Comparison of ENCODE assay signal across 20 cellular contexts in the genomic region with DNA sequence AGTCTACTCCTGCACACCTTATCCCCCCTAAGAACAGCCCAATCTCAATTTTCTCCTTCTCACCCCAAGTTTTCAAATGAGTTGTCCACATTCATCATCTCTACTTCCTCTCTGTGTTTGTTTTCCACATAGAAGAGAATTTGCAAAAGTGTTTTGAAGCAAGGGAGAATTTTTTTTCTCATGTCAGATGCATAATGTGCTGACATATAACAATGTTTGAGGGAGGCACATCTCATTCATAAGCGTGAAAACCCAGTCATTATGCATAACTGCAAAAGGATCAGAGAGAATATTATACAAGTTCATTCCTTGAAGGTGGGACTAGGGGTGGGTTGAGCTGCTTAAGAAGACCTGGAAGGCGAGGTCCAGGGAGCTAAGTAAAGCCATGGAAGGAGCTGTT.
DNase-seq lines count a peak whose midpoint lies in the region; ATAC-seq, FAIRE-seq and TF ChIP-seq lines count a peak whose summit lies in the region.
"Had no signal": no experiment of that assay in that cellular context is flagged by ENCODE, and none has a peak within 500 bp of the region (broad histone marks: within the 10 kb centered on the region; RNA-seq: fewer than 3 reads in every experiment).

No MANE protein-coding gene starts in this region.

- H4K5ac ChIP-seq in IMR-90 (ENCODE audit: low read depth, low read length): no peak overlapping the region

- TF ChIP-seq RAD21 in IMR-90 (IDR thresholded peaks at IDR 0.05; ENCODE audit: low read length) (no peak), K562 (CRISPR knock-in tag; conservative IDR thresholded peaks at IDR 0.05 in 1 of 2, IDR thresholded peaks at IDR 0.05 in 1 of 2) (no peak), SK-N-SH (IDR thresholded peaks at IDR 0.05; ENCODE audit: low read length) (no peak)

- intact Hi-C loops in IMR-90 (cut with micrococcal nuclease) (no loop called here), K562 (cut with micrococcal nuclease) (no loop called here)
- intact Hi-C loops in activated T-helper 1 cell treated with anti-CD3 and anti-CD28 coated beads, Interleukin-12 subunit alpha, Interleukin-12 subunit beta, Interleukin-2, Interleukin-4 antibody, amounts not matched to agents 30 ng/mL and 10 ng/mL and 1 ng/mL, durations not matched to agents 14 hours and 24 hours and 36 hours (cut with micrococcal nuclease): no loop called here

- dilution Hi-C loops in IMR-90 (cut with HindIII; ENCODE audit: low sequenced_read_pairs, unreplicated experiment): no loop called here

- no peak overlapping the region for H3K4me3 Mint-ChIP-seq in activated T-helper 1 cell treated with anti-CD3 and anti-CD28 coated beads, Interleukin-12 subunit alpha, Interleukin-12 subunit beta, Interleukin-2, Interleukin-4 antibody, amounts not matched to agents 30 ng/mL and 10 ng/mL and 1 ng/mL, durations not matched to agents 14 hours and 24 hours and 36 hours
- H3K4me3 Mint-ChIP-seq: B cell; CD4-positive, CD25-positive, alpha-beta regulatory T cell; CD8-positive, alpha-beta T cell had no signal

- H3K4me1 Mint-ChIP-seq in activated T-helper 1 cell treated with anti-CD3 and anti-CD28 coated beads, Interleukin-12 subunit alpha, Interleukin-12 subunit beta, Interleukin-2, Interleukin-4 antibody, amounts not matched to agents 30 ng/mL and 10 ng/mL and 1 ng/mL, durations not matched to agents 14 hours and 24 hours and 36 hours (ENCODE audit: low read depth): peaks cover 24% of the 10 kb centered on the region

- H2BK5ac ChIP-seq in IMR-90 (ENCODE audit: low read depth, low read length, poor library complexity, severe bottlenecking): no peak overlapping the region

- BruUV-seq in IMR-90 (replicated peaks; lab: Mats Ljungman, UMichigan): no TSS peak
- no TSS peak for BruUV-seq in K562 (replicated peaks; lab: Mats Ljungman, UMichigan)

- DNase-seq in IMR-90: no peak
- DNase-seq in activated T-helper 1 cell treated with anti-CD3 and anti-CD28 coated beads, Interleukin-12 subunit alpha, Interleukin-12 subunit beta, Interleukin-2, Interleukin-4 antibody, amounts not matched to agents 30 ng/mL and 10 ng/mL and 1 ng/mL, durations not matched to agents 14 hours and 24 hours and 36 hours (ENCODE audit: low spot score): no peak
- DNase-seq in K562 (ENCODE audit: extremely low read depth in 1 of 4, low spot score in 3 of 4): no peak
- DNase-seq in HAP-1 (ENCODE audit: low spot score in 2 of 2): no peak
- no peak for DNase-seq in SK-N-SH
- DNase-seq in cerebellar nuclear complex (lab: John Stamatoyannopoulos, UW): no peak
- DNase-seq: Caco-2; CD4-positive, CD25-positive, alpha-beta regulatory T cell; CD8-positive, alpha-beta T cell; DMS153; DND-41; GM23248; H7 had no signal

- no peak overlapping the region for H3K9ac ChIP-seq in IMR-90 (ENCODE audit: low read depth, low read length)
- no peak overlapping the region for H3K9ac ChIP-seq in K562 (ENCODE audit: insufficient read depth in 1 of 2, low read depth in 2 of 2, low read length in 2 of 2)
- H3K9ac ChIP-seq in SK-N-SH: no peak overlapping the region
- H3K9ac ChIP-seq: BLaER1, GM23248 had no signal

- H3K9me3 Mint-ChIP-seq in activated T-helper 1 cell treated with anti-CD3 and anti-CD28 coated beads, Interleukin-12 subunit alpha, Interleukin-12 subunit beta, Interleukin-2, Interleukin-4 antibody, amounts not matched to agents 30 ng/mL and 10 ng/mL and 1 ng/mL, durations not matched to agents 14 hours and 24 hours and 36 hours: no peaks in the 10 kb centered on the region
- H3K9me3 Mint-ChIP-seq: CD8-positive, alpha-beta T cell had no signal

- H3K27me3 ChIP-seq in IMR-90 (ENCODE audit: control insufficient read depth, insufficient read depth, low read length) (peaks cover 66% of the 10 kb centered on the region), K562 (ENCODE audit: control insufficient read depth in 2 of 2, insufficient read depth in 2 of 2, low read length in 2 of 2) (peaks cover 12 to 17% of the 10 kb centered on the region in 2 experiments; a peak in 4 of 5 replicates), HAP-1 (ENCODE audit: low read depth) (peaks cover 2% of the 10 kb centered on the region; the same call in 1 of the 2 replicates), SK-N-SH (ENCODE audit: insufficient read depth) (peaks cover 10% of the 10 kb centered on the region; the same call in 1 of the 2 replicates)
- H3K27me3 ChIP-seq: BLaER1 had no signal

- H3K18ac ChIP-seq in IMR-90 (ENCODE audit: low read depth, low read length): no peak overlapping the region

- no peaks in the 10 kb centered on the region for H3K79me1 ChIP-seq in IMR-90 (ENCODE audit: low read depth in 1 of 2, low read length in 2 of 2)

- no peak for FAIRE-seq in K562 (lab: Jason Lieb, UNC)
- FAIRE-seq: G401.6, GM12892, H1 had no signal

- CTCF ChIA-PET in IMR-90 (lab: Yijun Ruan, JAX): interaction anchor here (1.4 kb wide), 1 partner anchor 147 kb away, joined by 3 read pairs; the partner anchor contains the start of gene CEP68
- CTCF ChIA-PET in K562 (lab: Yijun Ruan, JAX; ENCODE audit: low intra/inter-chr PET ratio): no interaction called here
- CTCF ChIA-PET in SK-N-SH (lab: Yijun Ruan, JAX): interaction anchor here (5.5 kb wide), 1 partner anchor 9 kb away, joined by 32 read pairs; no protein-coding TSS in a partner anchor

- no peak overlapping the region for H4K91ac ChIP-seq in IMR-90 (ENCODE audit: insufficient read depth, low read depth, low read length)

- TF ChIP-seq POLR2A in IMR-90 (IDR thresholded peaks at IDR 0.05; ENCODE audit: low read depth, low read length): no peak
- no peak for TF ChIP-seq POLR2A in K562 (conservative IDR thresholded peaks at IDR 0.05)

- H3K14ac ChIP-seq in IMR-90 (replicated peaks; ENCODE audit: low read depth, low read length): no peak overlapping the region

- no peak overlapping the region for H3K23ac ChIP-seq in IMR-90 (ENCODE audit: low read depth, low read length)

- no peak overlapping the region for H2AK9ac ChIP-seq in IMR-90 (replicated peaks; ENCODE audit: low read depth, low read length, poor library complexity)

- in situ Hi-C loops in IMR-90 (cut with MboI; ENCODE audit: low sequenced_read_pairs): loop anchor here (25.0 kb wide), 1 partner anchor 254 kb away; no protein-coding TSS in a partner anchor
- in situ Hi-C loops in K562 (cut with MboI): loop anchor here (25.0 kb wide), 1 partner anchor 254 kb away; no protein-coding TSS in a partner anchor
- in situ Hi-C loops in HAP-1 (cut with MboI; ENCODE audit: low sequenced_read_pairs): loop anchor here (25.0 kb wide), 2 partner anchors 279 to 654 kb away; no protein-coding TSS in a partner anchor

- peak overlapping the region; percentile 50 for H3K27ac Mint-ChIP-seq in activated T-helper 1 cell treated with anti-CD3 and anti-CD28 coated beads, Interleukin-12 subunit alpha, Interleukin-12 subunit beta, Interleukin-2, Interleukin-4 antibody, amounts not matched to agents 30 ng/mL and 10 ng/mL and 1 ng/mL, durations not matched to agents 14 hours and 24 hours and 36 hours
- H3K27ac Mint-ChIP-seq: B cell; CD4-positive, CD25-positive, alpha-beta regulatory T cell; CD8-positive, alpha-beta T cell had no signal

- H3K36me3 ChIP-seq in IMR-90 (ENCODE audit: control insufficient read depth, insufficient read depth, low read length) (no peaks in the 10 kb centered on the region), K562 (ENCODE audit: control insufficient read depth, insufficient read depth, low read length) (no peaks in the 10 kb centered on the region), HAP-1 (replicated peaks) (no peaks in the 10 kb centered on the region), SK-N-SH (replicated peaks in 1 of 2; ENCODE audit: control insufficient read depth in 1 of 2, insufficient read depth in 2 of 2, low read length in 1 of 2) (no peaks in the 10 kb centered on the region)
- H3K36me3 ChIP-seq: BLaER1 had no signal

- H3K4me1 ChIP-seq in IMR-90 (ENCODE audit: control insufficient read depth, insufficient read depth, low read length) (no peaks in the 10 kb centered on the region), K562 (replicated peaks in 1 of 2; ENCODE audit: control insufficient read depth in 2 of 2, insufficient read depth in 2 of 2, low read length in 2 of 2) (peaks cover 0 to 11% of the 10 kb centered on the region in 2 experiments; a peak in 2 of 5 replicates), HAP-1 (no peaks in the 10 kb centered on the region), SK-N-SH (ENCODE audit: control insufficient read depth in 1 of 2, insufficient read depth in 2 of 2, low read depth in 1 of 2, low read length in 1 of 2) (no peaks in the 10 kb centered on the region)
- H3K4me1 ChIP-seq: Caco-2 had no signal

- no peak overlapping the region for H3K4me2 ChIP-seq in IMR-90 (ENCODE audit: low read depth, low read length)
- no peak overlapping the region for H3K4me2 ChIP-seq in K562 (ENCODE audit: insufficient read depth, low read length)
- no peak overlapping the region for H3K4me2 ChIP-seq in SK-N-SH
- H3K4me2 ChIP-seq: BLaER1 had no signal

- H4K20me1 ChIP-seq in IMR-90 (ENCODE audit: insufficient read depth, low read length) (no peaks in the 10 kb centered on the region), K562 (replicated peaks; ENCODE audit: control insufficient read depth, insufficient read depth, low read length) (no peaks in the 10 kb centered on the region), SK-N-SH (ENCODE audit: insufficient read depth) (no peaks in the 10 kb centered on the region)
- H4K20me1 ChIP-seq: BLaER1 had no signal

- H2AK5ac ChIP-seq in IMR-90 (ENCODE audit: low read depth, low read length): no peak overlapping the region

- H3K27ac ChIP-seq in IMR-90 (ENCODE audit: insufficient read depth, low read length) (no peak overlapping the region), K562 (ENCODE audit: extremely low read depth, low read depth, low read length) (no peak overlapping the region), SK-N-SH (ENCODE audit: low read depth in 2 of 2, low read length in 1 of 2) (no peak overlapping the region)
- H3K27ac ChIP-seq: BLaER1, C4-2B, GM23248 had no signal

- no peak for TF ChIP-seq CTCF in IMR-90 (conservative IDR thresholded peaks at IDR 0.05; ENCODE audit: low read depth, low read length)
- no peak for TF ChIP-seq CTCF in K562 (IDR thresholded peaks at IDR 0.05 in 2 of 3, conservative IDR thresholded peaks at IDR 0.05 in 1 of 3; ENCODE audit: insufficient read depth in 2 of 3, low read depth in 1 of 3, low read length in 3 of 3)
- no peak for TF ChIP-seq CTCF in SK-N-SH (IDR thresholded peaks at IDR 0.05)

- H3K4me3 ChIP-seq in IMR-90 (ENCODE audit: insufficient read depth, low read depth, low read length) (no peak overlapping the region), K562 (no peak overlapping the region), HAP-1 (no peak overlapping the region), SK-N-SH (ENCODE audit: low read depth in 2 of 2, low read length in 1 of 2) (no peak overlapping the region)
- H3K4me3 ChIP-seq: BLaER1, GM23248 had no signal

- TF ChIP-seq EP300 in K562 (IDR thresholded peaks at IDR 0.05; ENCODE audit: low read length) (no peak), SK-N-SH (IDR thresholded peaks at IDR 0.05; ENCODE audit: borderline replicate concordance in 1 of 2, low read depth in 1 of 2, low read length in 1 of 2) (no peak)

- ATAC-seq in IMR-90 (ENCODE audit: low read depth): no peak
- no peak for ATAC-seq in K562
- ATAC-seq: CD8-positive, alpha-beta T cell; HCT116 had no signal

- no peaks in the 10 kb centered on the region for H3K9me2 ChIP-seq in SK-N-SH

- H3K9me3 ChIP-seq in IMR-90 (ENCODE audit: control insufficient read depth, insufficient read depth, low read length): no peaks in the 10 kb centered on the region
- H3K9me3 ChIP-seq in K562 (replicated peaks; ENCODE audit: control insufficient read depth, insufficient read depth, low read depth, low read length): no peaks in the 10 kb centered on the region
- H3K9me3 ChIP-seq in HAP-1: no peaks in the 10 kb centered on the region
- no peaks in the 10 kb centered on the region for H3K9me3 ChIP-seq in SK-N-SH
- H3K9me3 ChIP-seq: BLaER1, Caco-2 had no signal

- H3K36me3 Mint-ChIP-seq in activated T-helper 1 cell treated with anti-CD3 and anti-CD28 coated beads, Interleukin-12 subunit alpha, Interleukin-12 subunit beta, Interleukin-2, Interleukin-4 antibody, amounts not matched to agents 30 ng/mL and 10 ng/mL and 1 ng/mL, durations not matched to agents 14 hours and 24 hours and 36 hours (ENCODE audit: low read depth): no peaks in the 10 kb centered on the region
- H3K36me3 Mint-ChIP-seq: CD4-positive, CD25-positive, alpha-beta regulatory T cell; CD8-positive, alpha-beta T cell had no signal

- H2AFZ ChIP-seq in IMR-90 (replicated peaks; ENCODE audit: low read length, poor library complexity) (no peak overlapping the region), K562 (ENCODE audit: low read depth, low read length) (no peak overlapping the region), SK-N-SH (ENCODE audit: low read depth) (no peak overlapping the region)
- H2AFZ ChIP-seq: GM23248 had no signal

- H3K79me2 ChIP-seq in K562 (ENCODE audit: control insufficient read depth, insufficient read depth, low read length) (no peaks in the 10 kb centered on the region), SK-N-SH (ENCODE audit: insufficient read depth) (no peaks in the 10 kb centered on the region)

- H3K56ac ChIP-seq in IMR-90 (ENCODE audit: extremely low read depth, insufficient read depth, low read length): no peak overlapping the region

- H3K9me1 ChIP-seq in IMR-90 (ENCODE audit: insufficient read depth, low read length) (no peaks in the 10 kb centered on the region), K562 (ENCODE audit: control insufficient read depth, insufficient read depth, low read length) (no peaks in the 10 kb centered on the region)

- POLR2A ChIA-PET in IMR-90 (lab: Charles Lee; ENCODE audit: unreplicated experiment) (interaction anchor here (0.6 kb wide), 1 partner anchor 250 kb away, joined by 3 read pairs; no protein-coding TSS in a partner anchor), K562 (lab: Yijun Ruan, JAX) (interaction anchor here (1.6 kb wide), 1 partner anchor 9 kb away, joined by 3 read pairs; no protein-coding TSS in a partner anchor), SK-N-SH (lab: Yijun Ruan, JAX) (no interaction called here)

- 20% methylated on average over 1 of the region's 2 CpGs; no CpG with 5 or more reads in 1 of the 2 experiments for WGBS in IMR-90 (ENCODE audit: extremely low coverage in 2 of 2, insufficient read length in 1 of 2), 2 experiments
- WGBS in K562 (ENCODE audit: insufficient coverage, low coverage, missing lambda C conversion rate): 6% methylated on average over 2 of the region's 2 CpGs
- WGBS in SK-N-SH (ENCODE audit: low lambda C conversion rate): 54% methylated on average over 2 of the region's 2 CpGs

- no peak overlapping the region for H2BK120ac ChIP-seq in IMR-90 (ENCODE audit: low read depth, low read length)

- no peaks in the 10 kb centered on the region for H3F3A ChIP-seq in SK-N-SH (replicated peaks; ENCODE audit: insufficient read depth)

- H2BK20ac ChIP-seq in IMR-90 (ENCODE audit: low read depth, low read length): no peak overlapping the region

- no peak overlapping the region for H3K4ac ChIP-seq in IMR-90 (ENCODE audit: low read depth, low read length)

- H4K8ac ChIP-seq in IMR-90 (ENCODE audit: low read depth in 2 of 2, low read length in 2 of 2): no peak overlapping the region

- no peak overlapping the region for H2BK15ac ChIP-seq in IMR-90 (ENCODE audit: low read depth, low read length)

- peaks cover 12% of the 10 kb centered on the region for H3K27me3 Mint-ChIP-seq in activated T-helper 1 cell treated with anti-CD3 and anti-CD28 coated beads, Interleukin-12 subunit alpha, Interleukin-12 subunit beta, Interleukin-2, Interleukin-4 antibody, amounts not matched to agents 30 ng/mL and 10 ng/mL and 1 ng/mL, durations not matched to agents 14 hours and 24 hours and 36 hours (ENCODE audit: insufficient read depth)
- H3K27me3 Mint-ChIP-seq: B cell had no signal
